1 cellular context compared by ENCODE assay signal in the genomic region with DNA sequence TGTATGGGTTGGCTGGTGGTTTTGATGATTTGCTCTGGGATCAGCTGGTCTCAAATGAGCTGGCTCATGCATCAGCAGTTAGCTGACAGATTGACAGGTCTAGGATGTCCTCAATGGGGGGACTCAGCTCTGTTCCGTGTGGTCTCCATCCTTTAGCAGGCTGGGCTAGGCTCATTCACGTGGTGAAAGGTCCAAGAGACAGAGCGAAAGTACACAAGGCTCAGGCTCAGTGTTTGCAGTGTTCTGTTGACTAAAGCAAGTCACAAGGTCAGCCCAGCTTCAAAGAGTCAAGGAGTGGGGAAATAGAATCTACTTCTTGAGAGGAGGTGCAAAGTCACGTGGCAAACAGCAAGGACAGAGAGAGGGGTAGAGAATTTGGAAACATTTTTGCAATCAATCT.
TF ChIP-seq lines count a peak whose summit lies in the region.

No MANE protein-coding gene starts in this region.

TF ChIP-seq in HepG2, 621 proteins besides CTCF, POLR2A, EP300 and RAD21 (continued from another document and continues in another):
- TF ChIP-seq ZNF839 (CRISPR knock-in tag; IDR thresholded peaks at IDR 0.05; ENCODE audit: borderline replicate concordance) (no peak), SIX4 (CRISPR knock-in tag; IDR thresholded peaks at IDR 0.05) (0 out of 2 replicates have a peak, but pooled peaks have one; percentile 42), ZNF230 (CRISPR knock-in tag; IDR thresholded peaks at IDR 0.05) (0 out of 2 replicates have a peak, but pooled peaks have one; percentile 34), GATA4 (IDR thresholded peaks at IDR 0.05; ENCODE audit: borderline replicate concordance, low read depth) (peak; percentile 68; the same call in 1 of the 2 replicates), ZNF768 (CRISPR knock-in tag; IDR thresholded peaks at IDR 0.05) (no peak), SP1 (IDR thresholded peaks at IDR 0.05) (no peak), SP1 (CRISPR knock-in tag; IDR thresholded peaks at IDR 0.05) (no peak), ZFP36 (IDR thresholded peaks at IDR 0.05; ENCODE audit: borderline replicate concordance, low read depth, low read length, partially characterized antibody) (no peak), MXD4 (CRISPR knock-in tag; IDR thresholded peaks at IDR 0.05) (peak; percentile 47; the same call in 1 of the 2 replicates), ZNF292 (CRISPR knock-in tag; IDR thresholded peaks at IDR 0.05; ENCODE audit: borderline replicate concordance, low read depth) (peak; percentile 74; the same call in 1 of the 2 replicates), TOE1 (CRISPR knock-in tag; IDR thresholded peaks at IDR 0.05) (no peak), ZNF552 (CRISPR knock-in tag; IDR thresholded peaks at IDR 0.05; ENCODE audit: borderline replicate concordance) (no peak), NPAS2 (CRISPR knock-in tag; IDR thresholded peaks at IDR 0.05; ENCODE audit: borderline replicate concordance) (no peak), DPF2 (CRISPR knock-in tag; IDR thresholded peaks at IDR 0.05; ENCODE audit: borderline replicate concordance, low read depth) (peak; percentile 95), HNRNPL (IDR thresholded peaks at IDR 0.05; ENCODE audit: low read depth, low read length) (no peak), SNAI1 (CRISPR knock-in tag; IDR thresholded peaks at IDR 0.05; ENCODE audit: borderline replicate concordance) (no peak), REPIN1 (CRISPR knock-in tag; IDR thresholded peaks at IDR 0.05; ENCODE audit: borderline replicate concordance, low read depth) (no peak), NONO (IDR thresholded peaks at IDR 0.05) (no peak), NONO (CRISPR knock-in tag; conservative IDR thresholded peaks at IDR 0.05) (peak; percentile 51; the same call in 1 of the 2 replicates), ZNF841 (CRISPR knock-in tag; IDR thresholded peaks at IDR 0.05; ENCODE audit: borderline replicate concordance) (no peak), PHF5A (CRISPR knock-in tag; IDR thresholded peaks at IDR 0.05; ENCODE audit: low read depth, unreplicated experiment) (peak; percentile 91), AGO2 (optimal IDR thresholded peaks at IDR 0.05; ENCODE audit: low read depth, low read length) (no peak), MZF1 (CRISPR knock-in tag; IDR thresholded peaks at IDR 0.05; ENCODE audit: borderline replicate concordance) (no peak), ZSCAN20 (CRISPR knock-in tag; IDR thresholded peaks at IDR 0.05; ENCODE audit: borderline replicate concordance) (no peak), RFX5 (IDR thresholded peaks at IDR 0.05; ENCODE audit: low read depth, low read length) (no peak), RNF2 (conservative IDR thresholded peaks at IDR 0.05; ENCODE audit: low read depth) (no peak), PPARG (CRISPR knock-in tag; conservative IDR thresholded peaks at IDR 0.05) (peak; percentile 53), ZIK1 (CRISPR knock-in tag; IDR thresholded peaks at IDR 0.05; ENCODE audit: borderline replicate concordance, low read depth) (no peak), SRSF9 (IDR thresholded peaks at IDR 0.05; ENCODE audit: borderline replicate concordance, insufficient read depth, low read depth, low read length, poor library complexity, severe bottlenecking) (no peak), SPEN (CRISPR knock-in tag; IDR thresholded peaks at IDR 0.05; ENCODE audit: low read depth) (peak; percentile 58; the same call in 1 of the 2 replicates), AKAP8 (CRISPR knock-in tag; IDR thresholded peaks at IDR 0.05) (no peak), ZFP37 (CRISPR knock-in tag; IDR thresholded peaks at IDR 0.05; ENCODE audit: borderline replicate concordance) (0 out of 2 replicates have a peak, but pooled peaks have one; percentile 73), ZNF709 (CRISPR knock-in tag; IDR thresholded peaks at IDR 0.05) (no peak)
- TF ChIP-seq, protein P1, sequence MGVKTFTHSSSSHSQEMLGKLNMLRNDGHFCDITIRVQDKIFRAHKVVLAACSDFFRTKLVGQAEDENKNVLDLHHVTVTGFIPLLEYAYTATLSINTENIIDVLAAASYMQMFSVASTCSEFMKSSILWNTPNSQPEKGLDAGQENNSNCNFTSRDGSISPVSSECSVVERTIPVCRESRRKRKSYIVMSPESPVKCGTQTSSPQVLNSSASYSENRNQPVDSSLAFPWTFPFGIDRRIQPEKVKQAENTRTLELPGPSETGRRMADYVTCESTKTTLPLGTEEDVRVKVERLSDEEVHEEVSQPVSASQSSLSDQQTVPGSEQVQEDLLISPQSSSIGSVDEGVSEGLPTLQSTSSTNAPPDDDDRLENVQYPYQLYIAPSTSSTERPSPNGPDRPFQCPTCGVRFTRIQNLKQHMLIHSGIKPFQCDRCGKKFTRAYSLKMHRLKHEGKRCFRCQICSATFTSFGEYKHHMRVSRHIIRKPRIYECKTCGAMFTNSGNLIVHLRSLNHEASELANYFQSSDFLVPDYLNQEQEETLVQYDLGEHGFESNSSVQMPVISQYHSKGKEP (CRISPR knock-in tag; IDR thresholded peaks at IDR 0.05), result no peak
- TF ChIP-seq, protein P2, sequence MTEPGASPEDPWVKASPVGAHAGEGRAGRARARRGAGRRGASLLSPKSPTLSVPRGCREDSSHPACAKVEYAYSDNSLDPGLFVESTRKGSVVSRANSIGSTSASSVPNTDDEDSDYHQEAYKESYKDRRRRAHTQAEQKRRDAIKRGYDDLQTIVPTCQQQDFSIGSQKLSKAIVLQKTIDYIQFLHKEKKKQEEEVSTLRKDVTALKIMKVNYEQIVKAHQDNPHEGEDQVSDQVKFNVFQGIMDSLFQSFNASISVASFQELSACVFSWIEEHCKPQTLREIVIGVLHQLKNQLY (CRISPR knock-in tag; IDR thresholded peaks at IDR 0.05), result peak; percentile 97
- TF ChIP-seq, protein P3, sequence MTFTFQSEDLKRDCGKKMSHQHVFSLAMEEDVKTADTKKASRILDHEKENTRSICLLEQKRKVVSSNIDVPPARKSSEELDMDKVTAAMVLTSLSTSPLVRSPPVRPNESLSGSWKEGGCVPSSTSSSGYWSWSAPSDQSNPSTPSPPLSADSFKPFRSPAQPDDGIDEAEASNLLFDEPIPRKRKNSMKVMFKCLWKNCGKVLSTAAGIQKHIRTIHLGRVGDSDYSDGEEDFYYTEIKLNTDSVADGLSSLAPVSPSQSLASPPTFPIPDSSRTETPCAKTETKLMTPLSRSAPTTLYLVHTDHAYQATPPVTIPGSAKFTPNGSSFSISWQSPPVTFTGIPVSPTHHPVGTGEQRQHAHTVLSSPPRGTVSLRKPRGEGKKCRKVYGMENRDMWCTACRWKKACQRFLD (CRISPR knock-in tag; IDR thresholded peaks at IDR 0.05; ENCODE audit: borderline replicate concordance), result no peak
- TF ChIP-seq, protein P4, sequence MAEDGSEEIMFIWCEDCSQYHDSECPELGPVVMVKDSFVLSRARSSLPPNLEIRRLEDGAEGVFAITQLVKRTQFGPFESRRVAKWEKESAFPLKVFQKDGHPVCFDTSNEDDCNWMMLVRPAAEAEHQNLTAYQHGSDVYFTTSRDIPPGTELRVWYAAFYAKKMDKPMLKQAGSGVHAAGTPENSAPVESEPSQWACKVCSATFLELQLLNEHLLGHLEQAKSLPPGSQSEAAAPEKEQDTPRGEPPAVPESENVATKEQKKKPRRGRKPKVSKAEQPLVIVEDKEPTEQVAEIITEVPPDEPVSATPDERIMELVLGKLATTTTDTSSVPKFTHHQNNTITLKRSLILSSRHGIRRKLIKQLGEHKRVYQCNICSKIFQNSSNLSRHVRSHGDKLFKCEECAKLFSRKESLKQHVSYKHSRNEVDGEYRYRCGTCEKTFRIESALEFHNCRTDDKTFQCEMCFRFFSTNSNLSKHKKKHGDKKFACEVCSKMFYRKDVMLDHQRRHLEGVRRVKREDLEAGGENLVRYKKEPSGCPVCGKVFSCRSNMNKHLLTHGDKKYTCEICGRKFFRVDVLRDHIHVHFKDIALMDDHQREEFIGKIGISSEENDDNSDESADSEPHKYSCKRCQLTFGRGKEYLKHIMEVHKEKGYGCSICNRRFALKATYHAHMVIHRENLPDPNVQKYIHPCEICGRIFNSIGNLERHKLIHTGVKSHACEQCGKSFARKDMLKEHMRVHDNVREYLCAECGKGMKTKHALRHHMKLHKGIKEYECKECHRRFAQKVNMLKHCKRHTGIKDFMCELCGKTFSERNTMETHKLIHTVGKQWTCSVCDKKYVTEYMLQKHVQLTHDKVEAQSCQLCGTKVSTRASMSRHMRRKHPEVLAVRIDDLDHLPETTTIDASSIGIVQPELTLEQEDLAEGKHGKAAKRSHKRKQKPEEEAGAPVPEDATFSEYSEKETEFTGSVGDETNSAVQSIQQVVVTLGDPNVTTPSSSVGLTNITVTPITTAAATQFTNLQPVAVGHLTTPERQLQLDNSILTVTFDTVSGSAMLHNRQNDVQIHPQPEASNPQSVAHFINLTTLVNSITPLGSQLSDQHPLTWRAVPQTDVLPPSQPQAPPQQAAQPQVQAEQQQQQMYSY (CRISPR knock-in tag; IDR thresholded peaks at IDR 0.05), result no peak
- TF ChIP-seq, protein P5, sequence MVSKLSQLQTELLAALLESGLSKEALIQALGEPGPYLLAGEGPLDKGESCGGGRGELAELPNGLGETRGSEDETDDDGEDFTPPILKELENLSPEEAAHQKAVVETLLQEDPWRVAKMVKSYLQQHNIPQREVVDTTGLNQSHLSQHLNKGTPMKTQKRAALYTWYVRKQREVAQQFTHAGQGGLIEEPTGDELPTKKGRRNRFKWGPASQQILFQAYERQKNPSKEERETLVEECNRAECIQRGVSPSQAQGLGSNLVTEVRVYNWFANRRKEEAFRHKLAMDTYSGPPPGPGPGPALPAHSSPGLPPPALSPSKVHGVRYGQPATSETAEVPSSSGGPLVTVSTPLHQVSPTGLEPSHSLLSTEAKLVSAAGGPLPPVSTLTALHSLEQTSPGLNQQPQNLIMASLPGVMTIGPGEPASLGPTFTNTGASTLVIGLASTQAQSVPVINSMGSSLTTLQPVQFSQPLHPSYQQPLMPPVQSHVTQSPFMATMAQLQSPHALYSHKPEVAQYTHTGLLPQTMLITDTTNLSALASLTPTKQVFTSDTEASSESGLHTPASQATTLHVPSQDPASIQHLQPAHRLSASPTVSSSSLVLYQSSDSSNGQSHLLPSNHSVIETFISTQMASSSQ (IDR thresholded peaks at IDR 0.05; ENCODE audit: low read depth), result peak; percentile 47; the same call in 1 of the 2 replicates
- TF ChIP-seq, protein P5 (CRISPR knock-in tag; IDR thresholded peaks at IDR 0.05; ENCODE audit: borderline replicate concordance), result peak; percentile 86; the same call in 1 of the 2 replicates
- TF ChIP-seq, protein P6, sequence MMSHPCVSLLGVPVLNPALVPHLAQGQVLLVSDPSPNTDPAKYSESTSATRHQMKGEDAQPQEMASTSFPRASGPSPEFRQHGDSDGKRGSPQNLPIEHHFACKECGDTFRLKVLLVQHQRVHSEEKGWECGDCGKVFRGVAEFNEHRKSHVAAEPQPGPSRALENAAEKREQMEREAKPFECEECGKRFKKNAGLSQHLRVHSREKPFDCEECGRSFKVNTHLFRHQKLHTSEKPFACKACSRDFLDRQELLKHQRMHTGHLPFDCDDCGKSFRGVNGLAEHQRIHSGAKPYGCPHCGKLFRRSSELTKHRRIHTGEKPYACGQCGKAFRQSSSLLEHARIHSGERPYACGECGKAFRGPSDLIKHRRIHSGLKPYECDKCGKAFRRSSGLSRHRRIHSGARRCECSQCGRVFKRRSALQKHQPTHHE (CRISPR knock-in tag; IDR thresholded peaks at IDR 0.05; ENCODE audit: borderline replicate concordance), result no peak
- TF ChIP-seq, protein P7, sequence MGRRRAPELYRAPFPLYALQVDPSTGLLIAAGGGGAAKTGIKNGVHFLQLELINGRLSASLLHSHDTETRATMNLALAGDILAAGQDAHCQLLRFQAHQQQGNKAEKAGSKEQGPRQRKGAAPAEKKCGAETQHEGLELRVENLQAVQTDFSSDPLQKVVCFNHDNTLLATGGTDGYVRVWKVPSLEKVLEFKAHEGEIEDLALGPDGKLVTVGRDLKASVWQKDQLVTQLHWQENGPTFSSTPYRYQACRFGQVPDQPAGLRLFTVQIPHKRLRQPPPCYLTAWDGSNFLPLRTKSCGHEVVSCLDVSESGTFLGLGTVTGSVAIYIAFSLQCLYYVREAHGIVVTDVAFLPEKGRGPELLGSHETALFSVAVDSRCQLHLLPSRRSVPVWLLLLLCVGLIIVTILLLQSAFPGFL (CRISPR knock-in tag; IDR thresholded peaks at IDR 0.05), result no peak
- TF ChIP-seq, protein P8, sequence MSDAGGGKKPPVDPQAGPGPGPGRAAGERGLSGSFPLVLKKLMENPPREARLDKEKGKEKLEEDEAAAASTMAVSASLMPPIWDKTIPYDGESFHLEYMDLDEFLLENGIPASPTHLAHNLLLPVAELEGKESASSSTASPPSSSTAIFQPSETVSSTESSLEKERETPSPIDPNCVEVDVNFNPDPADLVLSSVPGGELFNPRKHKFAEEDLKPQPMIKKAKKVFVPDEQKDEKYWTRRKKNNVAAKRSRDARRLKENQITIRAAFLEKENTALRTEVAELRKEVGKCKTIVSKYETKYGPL (CRISPR knock-in tag; IDR thresholded peaks at IDR 0.05), result no peak
- TF ChIP-seq, protein P9, sequence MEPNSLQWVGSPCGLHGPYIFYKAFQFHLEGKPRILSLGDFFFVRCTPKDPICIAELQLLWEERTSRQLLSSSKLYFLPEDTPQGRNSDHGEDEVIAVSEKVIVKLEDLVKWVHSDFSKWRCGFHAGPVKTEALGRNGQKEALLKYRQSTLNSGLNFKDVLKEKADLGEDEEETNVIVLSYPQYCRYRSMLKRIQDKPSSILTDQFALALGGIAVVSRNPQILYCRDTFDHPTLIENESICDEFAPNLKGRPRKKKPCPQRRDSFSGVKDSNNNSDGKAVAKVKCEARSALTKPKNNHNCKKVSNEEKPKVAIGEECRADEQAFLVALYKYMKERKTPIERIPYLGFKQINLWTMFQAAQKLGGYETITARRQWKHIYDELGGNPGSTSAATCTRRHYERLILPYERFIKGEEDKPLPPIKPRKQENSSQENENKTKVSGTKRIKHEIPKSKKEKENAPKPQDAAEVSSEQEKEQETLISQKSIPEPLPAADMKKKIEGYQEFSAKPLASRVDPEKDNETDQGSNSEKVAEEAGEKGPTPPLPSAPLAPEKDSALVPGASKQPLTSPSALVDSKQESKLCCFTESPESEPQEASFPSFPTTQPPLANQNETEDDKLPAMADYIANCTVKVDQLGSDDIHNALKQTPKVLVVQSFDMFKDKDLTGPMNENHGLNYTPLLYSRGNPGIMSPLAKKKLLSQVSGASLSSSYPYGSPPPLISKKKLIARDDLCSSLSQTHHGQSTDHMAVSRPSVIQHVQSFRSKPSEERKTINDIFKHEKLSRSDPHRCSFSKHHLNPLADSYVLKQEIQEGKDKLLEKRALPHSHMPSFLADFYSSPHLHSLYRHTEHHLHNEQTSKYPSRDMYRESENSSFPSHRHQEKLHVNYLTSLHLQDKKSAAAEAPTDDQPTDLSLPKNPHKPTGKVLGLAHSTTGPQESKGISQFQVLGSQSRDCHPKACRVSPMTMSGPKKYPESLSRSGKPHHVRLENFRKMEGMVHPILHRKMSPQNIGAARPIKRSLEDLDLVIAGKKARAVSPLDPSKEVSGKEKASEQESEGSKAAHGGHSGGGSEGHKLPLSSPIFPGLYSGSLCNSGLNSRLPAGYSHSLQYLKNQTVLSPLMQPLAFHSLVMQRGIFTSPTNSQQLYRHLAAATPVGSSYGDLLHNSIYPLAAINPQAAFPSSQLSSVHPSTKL (CRISPR knock-in tag; IDR thresholded peaks at IDR 0.05), result peak; percentile 99
